Comparison of ENCODE assay signal across 23 cellular contexts in the genomic region with DNA sequence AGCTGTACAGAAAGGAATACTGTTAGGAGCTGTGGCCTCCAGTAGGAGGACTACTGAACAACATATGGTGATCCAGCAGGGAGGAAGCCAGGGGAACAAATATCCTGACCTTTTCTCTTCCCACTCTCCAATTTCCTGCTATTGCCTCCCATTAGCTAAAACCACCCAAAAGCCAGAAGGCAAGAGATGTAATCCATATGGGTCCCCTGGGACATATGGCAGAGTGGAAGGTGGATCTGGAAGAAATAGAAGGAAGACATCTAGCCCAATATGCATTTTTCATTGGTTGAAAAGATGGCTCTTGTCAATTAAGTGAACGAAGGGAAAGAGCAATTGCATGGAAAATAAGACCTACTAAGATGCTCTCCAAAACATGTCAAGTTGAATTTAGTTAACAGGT.
"Had no signal": no experiment of that assay in that cellular context is flagged by ENCODE, and none has a peak within 500 bp of the region (broad histone marks: within the 10 kb centered on the region; RNA-seq: fewer than 3 reads in every experiment).

No MANE protein-coding gene starts in this region.

- H3K36me3 ChIP-seq: breast epithelium had no signal

- H3K36me3 Mint-ChIP-seq: activated naive CD4-positive, alpha-beta T cell treated with anti-CD3 and anti-CD28 coated beads, Interleukin-2, amount 50 U/mL, for 24 hours had no signal

- H3K4me3 ChIP-seq: breast epithelium, K562 had no signal

- DNase-seq: activated CD4-positive, alpha-beta T cell treated with anti-CD3 and anti-CD28 coated beads for 4 hours; activated CD8-positive, alpha-beta memory T cell treated with anti-CD3 and anti-CD28 coated beads, Interleukin-2, amount 50 U/mL, for 4 hours; activated CD8-positive, alpha-beta T cell treated with anti-CD3 and anti-CD28 coated beads for 36 hours; activated T-cell treated with anti-CD3 and anti-CD28 coated beads, Interleukin-2, amount 50 U/mL, for 1 hour; aorta; caudate nucleus; Kasumi-1; NCI-H1105 treated with DMSO at 0.1 percent for 48 hours; NCI-H1436 treated with DMSO at 0.1 percent for 48 hours; NCI-H187; NCI-H2081; NCI-H2227 treated with DMSO at 0.1 percent for 48 hours; NCI-H510A; NCI-H748 treated with DMSO at 0.1 percent for 48 hours; RPMI8226; SK-N-SH; T-helper 1 cell had no signal

- H3K9me3 ChIP-seq: breast epithelium, SK-N-SH had no signal

- H3K4me1 Mint-ChIP-seq: activated naive CD4-positive, alpha-beta T cell treated with anti-CD3 and anti-CD28 coated beads, Interleukin-2, amount 50 U/mL, for 24 hours had no signal

- H3K27me3 Mint-ChIP-seq: activated CD8-positive, alpha-beta T cell treated with anti-CD3 and anti-CD28 coated beads for 36 hours; activated naive CD4-positive, alpha-beta T cell treated with anti-CD3 and anti-CD28 coated beads, Interleukin-2, amount 50 U/mL, for 24 hours had no signal

- H3K27me3 ChIP-seq: breast epithelium had no signal

- H3K9me2 ChIP-seq: SK-N-SH had no signal

- H3K27ac Mint-ChIP-seq: activated CD8-positive, alpha-beta T cell treated with anti-CD3 and anti-CD28 coated beads for 36 hours; activated naive CD4-positive, alpha-beta T cell treated with anti-CD3 and anti-CD28 coated beads, Interleukin-2, amount 50 U/mL, for 24 hours had no signal

- H3K27ac ChIP-seq: breast epithelium had no signal

- H3K9ac ChIP-seq: SK-N-SH had no signal

- H3K4me1 ChIP-seq: breast epithelium had no signal

- H3K4me2 ChIP-seq: SK-N-SH had no signal

- H3K4me3 Mint-ChIP-seq: activated CD8-positive, alpha-beta T cell treated with anti-CD3 and anti-CD28 coated beads for 36 hours; activated naive CD4-positive, alpha-beta T cell treated with anti-CD3 and anti-CD28 coated beads, Interleukin-2, amount 50 U/mL, for 24 hours had no signal

- ATAC-seq: activated CD4-positive, CD25-positive, alpha-beta regulatory T cell treated with anti-CD3 and anti-CD28 coated beads, Interleukin-2, amount 50 U/mL, for 24 hours; activated CD8-positive, alpha-beta T cell treated with anti-CD3 and anti-CD28 coated beads for 36 hours; K562; Panc1; Right ventricle myocardium inferior had no signal
